In the genomic region with DNA sequence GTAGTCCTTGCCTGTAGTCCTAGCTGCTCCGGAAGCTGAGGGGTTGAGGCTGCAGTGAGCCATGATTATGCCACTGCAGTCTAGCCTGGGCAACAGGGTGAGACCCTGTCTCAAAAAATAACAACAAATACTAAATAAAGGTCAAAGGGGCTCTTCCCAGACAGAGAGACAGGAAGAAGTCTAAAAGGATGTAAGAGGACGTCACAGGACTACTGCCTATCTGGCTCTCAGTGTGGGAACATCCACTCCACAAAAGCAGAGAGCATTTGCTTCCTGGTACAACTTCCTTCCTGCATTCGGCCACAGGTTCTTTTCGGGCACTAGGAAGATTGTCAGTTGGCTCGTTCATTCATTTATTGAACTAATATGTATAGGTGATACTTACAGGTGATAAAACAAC, we compare ENCODE assay signal across 2 cellular contexts.
TF ChIP-seq lines count a peak whose summit lies in the region.

No MANE protein-coding gene starts in this region.

TF ChIP-seq in IMR-90, 13 proteins besides CTCF, POLR2A, EP300 and RAD21:
- TF ChIP-seq NFE2L2 (IDR thresholded peaks at IDR 0.05; ENCODE audit: low read depth, low read length) (no peak), RFX5 (IDR thresholded peaks at IDR 0.05; ENCODE audit: low read depth, low read length) (no peak), RCOR1 (IDR thresholded peaks at IDR 0.05; ENCODE audit: insufficient replicate concordance, low read length) (no peak), SMC3 (IDR thresholded peaks at IDR 0.05; ENCODE audit: low read depth, low read length) (no peak), MAFK (IDR thresholded peaks at IDR 0.05; ENCODE audit: low read depth, low read length) (no peak), CHD1 (IDR thresholded peaks at IDR 0.05; ENCODE audit: low read depth, low read length) (no peak), BHLHE40 (IDR thresholded peaks at IDR 0.05; ENCODE audit: low read depth, low read length) (no peak)
- TF ChIP-seq, protein P1, sequence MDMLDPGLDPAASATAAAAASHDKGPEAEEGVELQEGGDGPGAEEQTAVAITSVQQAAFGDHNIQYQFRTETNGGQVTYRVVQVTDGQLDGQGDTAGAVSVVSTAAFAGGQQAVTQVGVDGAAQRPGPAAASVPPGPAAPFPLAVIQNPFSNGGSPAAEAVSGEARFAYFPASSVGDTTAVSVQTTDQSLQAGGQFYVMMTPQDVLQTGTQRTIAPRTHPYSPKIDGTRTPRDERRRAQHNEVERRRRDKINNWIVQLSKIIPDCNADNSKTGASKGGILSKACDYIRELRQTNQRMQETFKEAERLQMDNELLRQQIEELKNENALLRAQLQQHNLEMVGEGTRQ (IDR thresholded peaks at IDR 0.05; ENCODE audit: low read depth, low read length), result no peak
- TF ChIP-seq, protein P2, sequence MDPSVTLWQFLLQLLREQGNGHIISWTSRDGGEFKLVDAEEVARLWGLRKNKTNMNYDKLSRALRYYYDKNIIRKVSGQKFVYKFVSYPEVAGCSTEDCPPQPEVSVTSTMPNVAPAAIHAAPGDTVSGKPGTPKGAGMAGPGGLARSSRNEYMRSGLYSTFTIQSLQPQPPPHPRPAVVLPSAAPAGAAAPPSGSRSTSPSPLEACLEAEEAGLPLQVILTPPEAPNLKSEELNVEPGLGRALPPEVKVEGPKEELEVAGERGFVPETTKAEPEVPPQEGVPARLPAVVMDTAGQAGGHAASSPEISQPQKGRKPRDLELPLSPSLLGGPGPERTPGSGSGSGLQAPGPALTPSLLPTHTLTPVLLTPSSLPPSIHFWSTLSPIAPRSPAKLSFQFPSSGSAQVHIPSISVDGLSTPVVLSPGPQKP (IDR thresholded peaks at IDR 0.05; ENCODE audit: borderline replicate concordance, low read depth, low read length), result no peak

TF ChIP-seq in endothelial cell of umbilical vein, 7 proteins besides CTCF, POLR2A, EP300 and RAD21:
- no peak for TF ChIP-seq GATA2 (IDR thresholded peaks at IDR 0.05; ENCODE audit: insufficient read depth, insufficient read length, low read depth, low read length)
- TF ChIP-seq EZH2 (IDR thresholded peaks at IDR 0.05; ENCODE audit: borderline replicate concordance, low read depth, low read length, severe bottlenecking), result no peak
- no peak for TF ChIP-seq MYC (IDR thresholded peaks at IDR 0.05; ENCODE audit: low read depth, low read length)
